ENCODE assay signal across 30 cellular contexts in genomic region chr10:61871487-61871886, GRCh38.
"Had no signal": no experiment of that assay in that cellular context is flagged by ENCODE, and none has a peak within 500 bp of the region (broad histone marks: within the 10 kb centered on the region; RNA-seq: fewer than 3 reads in every experiment).

No MANE protein-coding gene starts in this region.

- H3K27ac Mint-ChIP-seq: activated B cell treated with CpG ODN at 0.5 μM for 24 hours; activated CD4-positive, alpha-beta memory T cell treated with anti-CD3 and anti-CD28 coated beads, Interleukin-2, amount 10 ng/mL, durations not matched to agents 7 days and 5 days; activated CD8-positive, alpha-beta memory T cell treated with anti-CD3 and anti-CD28 coated beads, Interleukin-2, amount 10 ng/mL, durations not matched to agents 7 days and 5 days; activated naive CD8-positive, alpha-beta T cell treated with anti-CD3 and anti-CD28 coated beads for 36 hours had no signal

- H3K36me3 ChIP-seq: brain microvascular endothelial cell, cardiac muscle cell, SJCRH30 had no signal

- H3K9me3 ChIP-seq: SJCRH30 had no signal

- H3K27ac ChIP-seq: brain microvascular endothelial cell, cardiac muscle cell, SJCRH30, SK-N-MC had no signal

- H3K4me1 Mint-ChIP-seq: central memory CD8-positive, alpha-beta T cell had no signal

- H3K27me3 Mint-ChIP-seq: activated B cell treated with CpG ODN at 0.5 μM for 24 hours; activated CD8-positive, alpha-beta memory T cell treated with anti-CD3 and anti-CD28 coated beads, Interleukin-2, amount 10 ng/mL, durations not matched to agents 7 days and 5 days had no signal

- DNase-seq: activated B cell treated with CpG ODN at 0.5 μM for 24 hours; activated CD4-positive, alpha-beta memory T cell treated with anti-CD3 and anti-CD28 coated beads, Interleukin-2, amount 10 ng/mL, durations not matched to agents 7 days and 5 days; activated CD4-positive, alpha-beta T cell treated with anti-CD3 and anti-CD28 coated beads for 1 hour; activated CD4-positive, alpha-beta T cell treated with anti-CD3 and anti-CD28 coated beads for 48 hours; activated CD8-positive, alpha-beta memory T cell treated with anti-CD3 and anti-CD28 coated beads for 24 hours; activated CD8-positive, alpha-beta memory T cell treated with anti-CD3 and anti-CD28 coated beads, Interleukin-2, amount 10 ng/mL, durations not matched to agents 7 days and 5 days; activated CD8-positive, alpha-beta memory T cell treated with anti-CD3 and anti-CD28 coated beads, Interleukin-2, amount 50 U/mL, for 48 hours; activated effector memory CD4-positive, alpha-beta T cell treated with Interleukin-2 at 50 U/mL for 16 hours; activated naive CD4-positive, alpha-beta T cell; activated naive CD4-positive, alpha-beta T cell treated with anti-CD3 and anti-CD28 coated beads, Interleukin-2, amount 50 U/mL, for 16 hours; activated naive CD8-positive, alpha-beta T cell treated with anti-CD3 and anti-CD28 coated beads for 36 hours; activated T-cell treated with anti-CD3 and anti-CD28 coated beads, Interleukin-2, amount 50 U/mL, for 48 hours; amniotic stem cell; aorta; brain microvascular endothelial cell; NCI-H1092; NCI-H1436 treated with DMSO at 0.1 percent for 48 hours; NCI-H1694 treated with DMSO at 0.1 percent for 48 hours; NCI-H2029; NCI-H2171; NCI-H510A; NCI-H526; NCI-H748 treated with DMSO at 0.1 percent for 48 hours; NK-92 treated with Interleukin-12 subunit alpha and Interleukin-12 subunit beta, amount 100 ng/mL, for 24 hours; SHP77; T1000 had no signal

- H3K36me3 Mint-ChIP-seq: activated CD8-positive, alpha-beta memory T cell treated with anti-CD3 and anti-CD28 coated beads, Interleukin-2, amount 10 ng/mL, durations not matched to agents 7 days and 5 days; activated naive CD8-positive, alpha-beta T cell treated with anti-CD3 and anti-CD28 coated beads for 36 hours had no signal

- H3K4me3 Mint-ChIP-seq: activated B cell treated with CpG ODN at 0.5 μM for 24 hours; activated CD4-positive, alpha-beta memory T cell treated with anti-CD3 and anti-CD28 coated beads, Interleukin-2, amount 10 ng/mL, durations not matched to agents 7 days and 5 days; activated CD8-positive, alpha-beta memory T cell treated with anti-CD3 and anti-CD28 coated beads, Interleukin-2, amount 10 ng/mL, durations not matched to agents 7 days and 5 days; activated naive CD8-positive, alpha-beta T cell treated with anti-CD3 and anti-CD28 coated beads for 36 hours; central memory CD8-positive, alpha-beta T cell had no signal

- ATAC-seq: activated CD8-positive, alpha-beta memory T cell treated with anti-CD3 and anti-CD28 coated beads, Interleukin-2, amount 10 ng/mL, durations not matched to agents 7 days and 5 days had no signal

- H3K9me3 Mint-ChIP-seq: activated B cell treated with CpG ODN at 0.5 μM for 24 hours; activated CD4-positive, alpha-beta memory T cell treated with anti-CD3 and anti-CD28 coated beads, Interleukin-2, amount 10 ng/mL, durations not matched to agents 7 days and 5 days; central memory CD8-positive, alpha-beta T cell had no signal

- H3K27me3 ChIP-seq: brain microvascular endothelial cell, cardiac muscle cell, SJCRH30 had no signal

- H3K4me3 ChIP-seq: cardiac muscle cell, SJCRH30, SK-N-MC had no signal
